ENCODE assay signal across 9 cellular contexts in the genomic region with DNA sequence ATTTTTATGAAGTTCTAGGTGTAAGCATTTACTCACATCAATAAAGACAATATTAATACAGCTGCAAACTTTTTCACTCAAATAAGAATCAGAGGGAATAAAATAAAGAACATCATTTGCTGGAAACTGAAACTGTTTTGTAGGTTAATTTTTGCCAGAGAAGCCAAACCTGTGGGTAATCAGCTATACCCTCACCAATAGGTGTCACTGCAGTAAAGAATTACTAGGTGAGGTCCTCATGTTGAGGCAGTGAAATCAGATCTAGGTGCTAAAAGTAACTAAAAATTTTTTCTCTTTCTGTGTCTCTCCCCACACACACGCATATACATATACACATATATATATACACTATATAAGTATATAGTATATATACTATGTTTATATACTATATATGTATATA.
DNase-seq lines count a peak whose midpoint lies in the region; ATAC-seq and TF ChIP-seq lines count a peak whose summit lies in the region.
"Had no signal": no experiment of that assay in that cellular context is flagged by ENCODE, and none has a peak within 500 bp of the region (broad histone marks: within the 10 kb centered on the region; RNA-seq: fewer than 3 reads in every experiment).

No MANE protein-coding gene starts in this region.

- H3K27me3 ChIP-seq in lower lobe of right lung (ENCODE audit: low read depth) = no peaks in the 10 kb centered on the region

- no peak overlapping the region for H3K27ac ChIP-seq in lower lobe of right lung

- peak; percentile 17; the same call in 1 of the 2 replicates for TF ChIP-seq CTCF in WI38 (IDR thresholded peaks at IDR 0.05; ENCODE audit: low read depth, low read length)
- TF ChIP-seq CTCF in lower lobe of right lung (IDR thresholded peaks at IDR 0.05) = no peak

- peaks cover 6% of the 10 kb centered on the region for H3K4me1 ChIP-seq in lower lobe of right lung

- DNase-seq in ACHN = peak; percentile 19
- peak; percentile 14 for DNase-seq in pons (ENCODE audit: low spot score)
- DNase-seq in lower lobe of right lung = no peak
- no peak for DNase-seq in middle frontal gyrus (ENCODE audit: extremely low spot score, low spot score)
- DNase-seq in occipital lobe (lab: John Stamatoyannopoulos, UW) = no peak
- DNase-seq: activated naive CD8-positive, alpha-beta T cell treated with anti-CD3 and anti-CD28 coated beads, Interleukin-2, amount 10 ng/mL, durations not matched to agents 7 days and 5 days had no signal

- ATAC-seq in GM18511 (IDR thresholded peaks at IDR 0.05; ENCODE audit: unreplicated experiment) (peak; percentile 83), HG03139 (IDR thresholded peaks at IDR 0.05; ENCODE audit: unreplicated experiment) (peak; percentile 85), lower lobe of right lung (no peak)

- H3K4me3 ChIP-seq in WI38 (ENCODE audit: low read depth, low read length) (no peak overlapping the region), lower lobe of right lung (no peak overlapping the region)

- no peaks in the 10 kb centered on the region for H3K9me3 ChIP-seq in lower lobe of right lung

- no peaks in the 10 kb centered on the region for H3K36me3 ChIP-seq in lower lobe of right lung

- in situ Hi-C loops in ACHN (cut with HindIII; ENCODE audit: low pct_ligation_motif_present, low pct_unique_long_range_greater_than_20kb, low sequenced_read_pairs) = no loop called here

- intact Hi-C loops in lower lobe of right lung (cut with DNase I) = no loop called here

Comparison
In these comparisons a context has a peak if more than half of its experiments do, and no peak if none do; other contexts are left out.
1. DNase-seq: peak in ACHN (single experiment) and pons (single experiment); none in lower lobe of right lung (single experiment), middle frontal gyrus (single experiment) and occipital lobe (single experiment).
2. ATAC-seq: peak in GM18511 (single experiment) and HG03139 (single experiment); none in lower lobe of right lung (0 of 2).